10 cellular contexts compared by ENCODE assay signal in genomic region chr10:33412261-33413092, GRCh38.
DNase-seq lines count a peak whose midpoint lies in the region; ATAC-seq and FAIRE-seq lines count a peak whose summit lies in the region.
"Had no signal": no experiment of that assay in that cellular context is flagged by ENCODE, and none has a peak within 500 bp of the region (broad histone marks: within the 10 kb centered on the region; RNA-seq: fewer than 3 reads in every experiment).

No MANE protein-coding gene starts in this region.

- intact Hi-C loops in dendritic cell treated with granulocyte-macrophage colony-stimulating factor and Interleukin-4, amounts not matched to agents 40 ng/mL and 50 ng/mL, for 4 days (cut with micrococcal nuclease), result loop anchor here (1.0 kb wide), 1 partner anchor 77 kb away; no protein-coding TSS in a partner anchor

- peaks cover 28% of the 10 kb centered on the region for H3K4me1 Mint-ChIP-seq in dendritic cell treated with granulocyte-macrophage colony-stimulating factor and Interleukin-4, amounts not matched to agents 40 ng/mL and 50 ng/mL, for 4 days (ENCODE audit: low read depth)

- ATAC-seq in GM19328 (IDR thresholded peaks at IDR 0.05; ENCODE audit: unreplicated experiment), result no peak

- peak; percentile 74 for FAIRE-seq in HTR-8/SVneo (lab: Jason Lieb, UNC)
- FAIRE-seq: small intestine had no signal

- peak overlapping the region; percentile 43 for H3K27ac Mint-ChIP-seq in dendritic cell treated with granulocyte-macrophage colony-stimulating factor and Interleukin-4, amounts not matched to agents 40 ng/mL and 50 ng/mL, for 4 days

- no peaks in the 10 kb centered on the region for H3K36me3 Mint-ChIP-seq in dendritic cell treated with granulocyte-macrophage colony-stimulating factor and Interleukin-4, amounts not matched to agents 40 ng/mL and 50 ng/mL, for 4 days (ENCODE audit: low read depth)

- H3K4me3 Mint-ChIP-seq in dendritic cell treated with granulocyte-macrophage colony-stimulating factor and Interleukin-4, amounts not matched to agents 40 ng/mL and 50 ng/mL, for 4 days, result no peak overlapping the region

- no peaks in the 10 kb centered on the region for H3K9me3 Mint-ChIP-seq in dendritic cell treated with granulocyte-macrophage colony-stimulating factor and Interleukin-4, amounts not matched to agents 40 ng/mL and 50 ng/mL, for 4 days

- DNase-seq in AG08396 (ENCODE audit: low spot score) (peak; percentile 62), HTR-8/SVneo (ENCODE audit: insufficient read length, low spot score) (peak; percentile 5), myocyte (ENCODE audit: low read depth) (peak; percentile 85), NCI-H446 treated with DMSO at 0.1 percent for 48 hours (lab: John Stamatoyannopoulos, UW) (no peak), germinal center (ENCODE audit: low spot score) (no peak)
- DNase-seq in activated CD4-positive, alpha-beta T cell treated with anti-CD3 and anti-CD28 coated beads for 4 hours, result no peak
- DNase-seq: NCI-H774, small intestine had no signal

- H3K27me3 Mint-ChIP-seq in dendritic cell treated with granulocyte-macrophage colony-stimulating factor and Interleukin-4, amounts not matched to agents 40 ng/mL and 50 ng/mL, for 4 days, result peaks cover 20% of the 10 kb centered on the region

Comparison
In these comparisons a context has a peak if more than half of its experiments do, and no peak if none do; other contexts are left out.
1. DNase-seq: peak in AG08396 (single experiment), HTR-8/SVneo (single experiment) and myocyte (single experiment); none in NCI-H446 treated with DMSO at 0.1 percent for 48 hours (single experiment), germinal center (single experiment) and activated CD4-positive, alpha-beta T cell treated with anti-CD3 and anti-CD28 coated beads for 4 hours (0 of 2).